11 cellular contexts compared by ENCODE assay signal in the genomic region with DNA sequence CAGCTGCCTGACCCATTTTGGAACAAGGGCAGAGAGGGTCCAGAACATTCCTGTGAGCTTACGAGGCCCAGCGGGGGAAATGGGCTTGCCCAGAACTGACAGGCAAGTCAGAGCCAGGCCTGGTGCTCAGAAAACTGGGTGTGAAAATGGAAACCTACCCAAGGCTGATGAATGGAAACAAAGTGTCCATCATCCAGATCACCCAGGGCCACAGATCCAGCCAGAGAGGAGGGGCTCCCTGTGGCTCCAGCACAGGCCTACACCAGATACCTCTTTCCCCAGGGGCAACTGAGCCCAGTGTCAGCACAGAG. TPM values are rescaled to one million over a fixed set of nuclear protein-coding genes. Genes with fewer than 3 reads are reported as not detected.
A peak's percentile ranks its signal among the peaks of the same experiment; 100 is the strongest.
DNase-seq lines count a peak whose midpoint lies in the region; TF ChIP-seq lines count a peak whose summit lies in the region.
"Had no signal": no experiment of that assay in that cellular context is flagged by ENCODE, and none has a peak within 500 bp of the region (broad histone marks: within the 10 kb centered on the region; RNA-seq: fewer than 3 reads in every experiment).

No MANE protein-coding gene starts in this region.

- WGBS in testis, 2 donors: 35 to 43% methylated on average over 2 of the region's 2 CpGs

- TF ChIP-seq CTCF in cardiac muscle cell (IDR thresholded peaks at IDR 0.05; ENCODE audit: low read depth, low read length): no peak
- no peak for TF ChIP-seq CTCF in testis (IDR thresholded peaks at IDR 0.05)
- TF ChIP-seq CTCF in mesothelial cell of epicardium (IDR thresholded peaks at IDR 0.05; ENCODE audit: unreplicated experiment): no peak

- H3K4me3 ChIP-seq in cardiac muscle cell: no peak overlapping the region
- H3K4me3 ChIP-seq in testis: no peak overlapping the region
- H3K4me3 ChIP-seq: ovary had no signal

- H3K9me3 Mint-ChIP-seq in mesothelial cell of epicardium: no peaks in the 10 kb centered on the region

- H3K27ac ChIP-seq in cardiac muscle cell (peak overlapping the region; percentile 43), testis (peak overlapping the region; percentile 21 to 36)
- H3K27ac ChIP-seq: KMS-11 had no signal

- intact Hi-C loops in testis (cut with DNase I; ENCODE audit: low total_unique reads): loop anchor here (10.0 kb wide), 1 partner anchor 122 kb away; a partner anchor contains a TSS

- H3K27me3 Mint-ChIP-seq in mesothelial cell of epicardium (ENCODE audit: low read depth): no peaks in the 10 kb centered on the region

- TF ChIP-seq POLR2A in testis (IDR thresholded peaks at IDR 0.05): no peak

- H3K9me3 ChIP-seq in cardiac muscle cell (ENCODE audit: low read depth) (no peaks in the 10 kb centered on the region), testis (no peaks in the 10 kb centered on the region)
- H3K9me3 ChIP-seq: ovary had no signal

- no peak overlapping the region for H3K27ac Mint-ChIP-seq in mesothelial cell of epicardium

- H3K27me3 ChIP-seq in cardiac muscle cell (no peaks in the 10 kb centered on the region), testis (no peaks in the 10 kb centered on the region)
- H3K27me3 ChIP-seq: ovary had no signal

- DNase-seq in amniotic epithelial cell (ENCODE audit: low read depth) (peak; percentile 33), cardiac muscle cell (ENCODE audit: low read depth in 1 of 2, low spot score in 1 of 2) (no peak), testis (peak; percentile 80), superior temporal gyrus (ENCODE audit: extremely low spot score) (no peak), NCI-H748 treated with DMSO at 0.1 percent for 48 hours (lab: John Stamatoyannopoulos, UW) (no peak), mesothelial cell of epicardium (ENCODE audit: low spot score in 2 of 2, unreplicated experiment in 2 of 2) (no peak)
- DNase-seq: activated naive CD4-positive, alpha-beta T cell treated with anti-CD3 and anti-CD28 coated beads, Interleukin-2, amount 50 U/mL, for 16 hours; ovary; T-helper 9 cell had no signal

- H3K4me1 ChIP-seq in cardiac muscle cell (ENCODE audit: low read depth) (peaks cover 10% of the 10 kb centered on the region), testis (peaks cover 34% of the 10 kb centered on the region)

- H3K4me1 Mint-ChIP-seq in mesothelial cell of epicardium: peaks cover 24% of the 10 kb centered on the region

- peaks cover 5% of the 10 kb centered on the region for H3K36me3 Mint-ChIP-seq in mesothelial cell of epicardium

- H3K36me3 ChIP-seq in cardiac muscle cell (no peaks in the 10 kb centered on the region), testis (ENCODE audit: low read depth, missing control alignments) (no peaks in the 10 kb centered on the region)
- H3K36me3 ChIP-seq: ovary had no signal

- H3K4me3 Mint-ChIP-seq in mesothelial cell of epicardium: no peak overlapping the region

RNA-seq across cellular contexts. Expression of a gene that starts 3.1 kb away (rescaled TPM):
- total RNA-seq in cardiac muscle cell (187 and 224 TPM in 2 replicates), testis (100 to 1,000 TPM; 103 to 107 TPM), mesothelial cell of epicardium (43.3 to 46.8 TPM (median 44.1 TPM) in 3 replicates)
- polyA plus RNA-seq in cardiac muscle cell (159 and 222 TPM in 2 replicates), testis (ENCODE audit: insufficient read depth, low read depth, low replicate concordance) (60.8 TPM)

RNA-seq across cellular contexts. Expression of a gene that starts 24.7 kb away (rescaled TPM):
- total RNA-seq in cardiac muscle cell (203 and 313 TPM in 2 replicates), testis (100 to 1,000 TPM; 129 to 184 TPM), mesothelial cell of epicardium (81.4 to 82.5 TPM (median 81.9 TPM) in 3 replicates)
- polyA plus RNA-seq in cardiac muscle cell (273 and 388 TPM in 2 replicates), testis (ENCODE audit: insufficient read depth, low read depth, low replicate concordance) (128 TPM)

RNA-seq across cellular contexts. Expression of a gene that starts 24.8 kb away (rescaled TPM):
- total RNA-seq in cardiac muscle cell (11.5 and 18.0 TPM in 2 replicates), testis (10 to 100 TPM; 19.1 to 19.2 TPM), mesothelial cell of epicardium (23.4 to 27.7 TPM (median 26.2 TPM) in 3 replicates)
- polyA plus RNA-seq in cardiac muscle cell (52.0 and 56.7 TPM in 2 replicates), testis (ENCODE audit: insufficient read depth, low read depth, low replicate concordance) (23.6 TPM)

RNA-seq across cellular contexts. Expression of a gene that starts 35.0 kb away (rescaled TPM):
- total RNA-seq in cardiac muscle cell: 24.0 and 26.1 TPM in 2 replicates
- polyA plus RNA-seq in cardiac muscle cell: 29.0 and 29.8 TPM in 2 replicates
- 10 to 100 TPM; 53.9 to 57.6 TPM for total RNA-seq in testis
- 55.0 TPM for polyA plus RNA-seq in testis (ENCODE audit: insufficient read depth, low read depth, low replicate concordance)
- total RNA-seq in mesothelial cell of epicardium: 52.7 to 54.7 TPM (median 53.9 TPM) in 3 replicates

RNA-seq across cellular contexts. Expression of a gene that starts 47.9 kb away (rescaled TPM):
- total RNA-seq in cardiac muscle cell (10.3 and 29.5 TPM in 2 replicates), testis (1 to 10 TPM; 5.8 to 8.9 TPM), mesothelial cell of epicardium (39.4 to 46.0 TPM (median 42.8 TPM) in 3 replicates)
- polyA plus RNA-seq in cardiac muscle cell (7.8 and 9.6 TPM in 2 replicates), testis (ENCODE audit: insufficient read depth, low read depth, low replicate concordance) (8.3 TPM)
- total RNA-seq: NCI-H460 had no signal

Comparison
In these comparisons a context has a peak if more than half of its experiments do, and no peak if none do; other contexts are left out.
1. DNase-seq: peak in amniotic epithelial cell (single experiment) and testis (single experiment); none in cardiac muscle cell (0 of 2), superior temporal gyrus (single experiment), NCI-H748 treated with DMSO at 0.1 percent for 48 hours (single experiment) and mesothelial cell of epicardium (0 of 2).